In the genomic region with DNA sequence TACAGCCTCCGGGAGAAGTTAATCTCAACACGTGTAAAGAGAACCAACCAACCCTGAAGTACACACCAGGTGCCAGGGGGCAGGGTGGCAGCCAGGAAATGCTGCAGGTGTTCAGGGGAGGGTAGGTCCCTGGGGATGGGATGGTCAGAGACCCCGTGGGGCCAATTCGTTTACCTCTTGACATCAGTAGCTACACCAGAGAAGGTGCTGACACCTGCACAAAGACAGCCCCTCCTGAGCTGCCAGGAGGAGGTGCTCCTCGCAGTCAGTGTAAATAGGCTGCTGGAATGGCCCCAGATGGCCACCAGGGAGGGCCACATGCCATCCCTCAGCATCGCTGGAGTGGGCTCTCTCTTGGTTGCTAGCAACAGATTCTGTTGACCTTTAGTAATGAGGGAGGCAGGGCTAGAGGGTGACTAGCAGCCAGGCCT, we compare ENCODE assay signal across 12 cellular contexts. TPM values are rescaled to one million over a fixed set of nuclear protein-coding genes. Genes with fewer than 3 reads are reported as not detected.
A peak's percentile ranks its signal among the peaks of the same experiment; 100 is the strongest.
DNase-seq lines count a peak whose midpoint lies in the region; ATAC-seq and TF ChIP-seq lines count a peak whose summit lies in the region.
"Had no signal": no experiment of that assay in that cellular context is flagged by ENCODE, and none has a peak within 500 bp of the region (broad histone marks: within the 10 kb centered on the region; RNA-seq: fewer than 3 reads in every experiment).

No MANE protein-coding gene starts in this region.

- TF ChIP-seq CTCF in WERI-Rb-1 (IDR thresholded peaks at IDR 0.05; ENCODE audit: low read depth, low read length) (peak; percentile 77), hepatocyte (IDR thresholded peaks at IDR 0.05; ENCODE audit: poor library complexity) (no peak), suprapubic skin (IDR thresholded peaks at IDR 0.05) (no peak)

- peak; percentile 90 for ATAC-seq in memory B cell (ENCODE audit: low read depth)

- H2AFZ ChIP-seq in hepatocyte = no peak overlapping the region

- H3K27ac ChIP-seq in WERI-Rb-1 (no peak overlapping the region; the same call in 1 of the 2 replicates), hepatocyte (no peak overlapping the region), suprapubic skin (no peak overlapping the region)
- H3K27ac ChIP-seq: cardiac muscle cell had no signal

- H3K36me3 ChIP-seq in WERI-Rb-1 (no peaks in the 10 kb centered on the region), hepatocyte (replicated peaks; ENCODE audit: insufficient read depth, low read depth) (no peaks in the 10 kb centered on the region), suprapubic skin (no peaks in the 10 kb centered on the region)
- H3K36me3 ChIP-seq: cardiac muscle cell had no signal

- H3K9me3 ChIP-seq in WERI-Rb-1 (ENCODE audit: severe bottlenecking) = no peaks in the 10 kb centered on the region
- no peaks in the 10 kb centered on the region for H3K9me3 ChIP-seq in hepatocyte (ENCODE audit: low read depth)
- H3K9me3 ChIP-seq in suprapubic skin = no peaks in the 10 kb centered on the region

- H3K27me3 Mint-ChIP-seq in memory B cell = peaks cover 15% of the 10 kb centered on the region

- 61% methylated on average over 6 of the region's 6 CpGs for WGBS in hepatocyte (ENCODE audit: low lambda C conversion rate, missing lambda C conversion rate)
- 66% methylated on average over 6 of the region's 6 CpGs for WGBS in suprapubic skin

- peaks cover 66% of the 10 kb centered on the region for H3K4me1 Mint-ChIP-seq in memory B cell

- H3K9me2 ChIP-seq in hepatocyte (replicated peaks; ENCODE audit: insufficient read depth) = no peaks in the 10 kb centered on the region

- no peaks in the 10 kb centered on the region for H3K79me2 ChIP-seq in hepatocyte

- no peak overlapping the region for H3K4me3 Mint-ChIP-seq in memory B cell
- H3K4me3 Mint-ChIP-seq: activated T-helper 1 cell treated with anti-CD3 and anti-CD28 coated beads, Interleukin-12 subunit alpha, Interleukin-12 subunit beta, Interleukin-2, Interleukin-4 antibody, amounts not matched to agents 30 ng/mL and 10 ng/mL and 1 ng/mL, durations not matched to agents 14 hours and 24 hours and 36 hours; CD4-positive, alpha-beta T cell had no signal

- no peaks in the 10 kb centered on the region for H3K9me3 Mint-ChIP-seq in memory B cell
- H3K9me3 Mint-ChIP-seq: activated T-helper 1 cell treated with anti-CD3 and anti-CD28 coated beads, Interleukin-12 subunit alpha, Interleukin-12 subunit beta, Interleukin-2, Interleukin-4 antibody, amounts not matched to agents 30 ng/mL and 10 ng/mL and 1 ng/mL, durations not matched to agents 14 hours and 24 hours and 36 hours; CD4-positive, alpha-beta T cell had no signal

- H3K27ac Mint-ChIP-seq in memory B cell = peak overlapping the region; percentile 54
- H3K27ac Mint-ChIP-seq: activated T-helper 1 cell treated with anti-CD3 and anti-CD28 coated beads, Interleukin-12 subunit alpha, Interleukin-12 subunit beta, Interleukin-2, Interleukin-4 antibody, amounts not matched to agents 30 ng/mL and 10 ng/mL and 1 ng/mL, durations not matched to agents 14 hours and 24 hours and 36 hours; CD4-positive, alpha-beta T cell had no signal

- no peaks in the 10 kb centered on the region for H3K36me3 Mint-ChIP-seq in memory B cell

- no peak for TF ChIP-seq EP300 in suprapubic skin (IDR thresholded peaks at IDR 0.05)

- peak; percentile 77 for DNase-seq in DMS53 (lab: John Stamatoyannopoulos, UW)
- peak; percentile 88 for DNase-seq in NCI-H1105 (lab: John Stamatoyannopoulos, UW)
- peak; percentile 41 for DNase-seq in WERI-Rb-1
- peak; percentile 41 to 66 for DNase-seq in memory B cell (ENCODE audit: low spot score in 2 of 2)
- DNase-seq in NCI-H2107 treated with DMSO at 0.1 percent for 48 hours (lab: John Stamatoyannopoulos, UW; ENCODE audit: unreplicated experiment) = no peak
- DNase-seq in stimulated activated CD8-positive, alpha-beta memory T cell treated with anti-CD3 and anti-CD28 coated beads, Interleukin-4, amount 100 ng/mL, for 48 hours = no peak
- no peak for DNase-seq in hepatocyte (ENCODE audit: low spot score)
- DNase-seq in suprapubic skin (ENCODE audit: low spot score in 2 of 2) = no peak
- DNase-seq: activated CD4-positive, CD25-positive, alpha-beta regulatory T cell treated with anti-CD3 and anti-CD28 coated beads, Interleukin-2, amount 50 U/mL, for 72 hours; CD4-positive, alpha-beta T cell had no signal

- H3K27me3 ChIP-seq in WERI-Rb-1 (ENCODE audit: insufficient read depth, low read depth, severe bottlenecking) (no peaks in the 10 kb centered on the region), hepatocyte (no peaks in the 10 kb centered on the region), suprapubic skin (no peaks in the 10 kb centered on the region)
- H3K27me3 ChIP-seq: cardiac muscle cell had no signal

- H4K20me1 ChIP-seq in hepatocyte (ENCODE audit: insufficient read depth, poor library complexity, severe bottlenecking) = no peaks in the 10 kb centered on the region

- TF ChIP-seq POLR2A in suprapubic skin (IDR thresholded peaks at IDR 0.05) = no peak

- H3K4me2 ChIP-seq in hepatocyte = no peak overlapping the region

- H3K4me3 ChIP-seq in WERI-Rb-1 (ENCODE audit: low read depth, low read length) = no peak overlapping the region
- H3K4me3 ChIP-seq in hepatocyte = no peak overlapping the region
- H3K4me3 ChIP-seq in suprapubic skin = no peak overlapping the region
- H3K4me3 ChIP-seq: cardiac muscle cell had no signal

- H3K4me1 ChIP-seq in hepatocyte (ENCODE audit: insufficient read depth) (peaks cover 4% of the 10 kb centered on the region), suprapubic skin (peaks cover 25% of the 10 kb centered on the region)

RNA-seq across cellular contexts. Expression of gene CORO2B, which starts 52.8 kb away (rescaled TPM):
- total RNA-seq in hepatocyte (1.2 and 2.9 TPM in 2 replicates), suprapubic skin (1 to 10 TPM; 1.3 to 3.3 (median 2.3) TPM)
- polyA plus RNA-seq in hepatocyte = 4.6 and 5.1 TPM in 2 replicates
- total RNA-seq: activated T-helper 1 cell treated with anti-CD3 and anti-CD28 coated beads, Interleukin-12 subunit alpha, Interleukin-12 subunit beta, Interleukin-2, Interleukin-4 antibody, amounts not matched to agents 30 ng/mL and 10 ng/mL and 1 ng/mL, durations not matched to agents 14 hours and 24 hours and 36 hours; CD4-positive, alpha-beta T cell had no signal

Comparison
In these comparisons a context has a peak if more than half of its experiments do, and no peak if none do; other contexts are left out.
1. DNase-seq: peak in DMS53 (single experiment), NCI-H1105 (single experiment), WERI-Rb-1 (single experiment) and memory B cell (2 of 2); none in NCI-H2107 treated with DMSO at 0.1 percent for 48 hours (single experiment), stimulated activated CD8-positive, alpha-beta memory T cell treated with anti-CD3 and anti-CD28 coated beads, Interleukin-4, amount 100 ng/mL, for 48 hours (single experiment), hepatocyte (single experiment) and suprapubic skin (0 of 2).